ENCODE assay signal across 10 cellular contexts in the genomic region with DNA sequence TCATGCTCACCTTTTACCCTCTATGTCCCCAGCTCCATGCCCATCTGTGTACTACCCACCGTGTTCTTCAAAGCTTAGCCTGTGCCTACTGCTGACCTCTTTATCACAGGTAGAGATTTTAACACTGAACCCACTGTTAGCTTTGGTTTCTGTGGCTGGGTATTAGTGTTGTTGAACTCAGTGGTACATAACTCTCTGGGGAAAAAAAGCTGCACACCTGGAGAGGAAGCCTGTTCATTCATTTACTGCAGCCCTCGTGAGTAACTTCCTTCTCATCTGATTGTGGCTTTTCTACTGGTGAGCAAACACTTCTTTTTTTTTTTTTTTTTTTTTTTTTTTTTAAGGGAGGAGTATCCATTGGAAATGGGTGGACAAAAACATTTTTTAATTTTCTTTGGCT.
DNase-seq lines count a peak whose midpoint lies in the region; ATAC-seq, FAIRE-seq and TF ChIP-seq lines count a peak whose summit lies in the region.
"Had no signal": no experiment of that assay in that cellular context is flagged by ENCODE, and none has a peak within 500 bp of the region (broad histone marks: within the 10 kb centered on the region; RNA-seq: fewer than 3 reads in every experiment).

No MANE protein-coding gene starts in this region.

- no peak overlapping the region for H3K4me3 ChIP-seq in bronchial epithelial cell (ENCODE audit: low read depth, low read length)

- TF ChIP-seq CTCF in bronchial epithelial cell (IDR thresholded peaks at IDR 0.05; ENCODE audit: insufficient read depth, low read length, severe bottlenecking), result no peak

- FAIRE-seq in bronchial epithelial cell (lab: Jason Lieb, UNC), result no peak
- FAIRE-seq: D721Med had no signal

- peak; percentile 99 for ATAC-seq in GM18861 (IDR thresholded peaks at IDR 0.05; ENCODE audit: unreplicated experiment)
- ATAC-seq in GM21381 (IDR thresholded peaks at IDR 0.05; ENCODE audit: unreplicated experiment), result peak; percentile 65
- peak; percentile 85 for ATAC-seq in HG03196 (IDR thresholded peaks at IDR 0.05; ENCODE audit: unreplicated experiment)
- no peak for ATAC-seq in left cardiac atrium

- peak; percentile 68 for DNase-seq in bronchial epithelial cell (ENCODE audit: low read depth)
- DNase-seq in left cardiac atrium, result no peak
- no peak for DNase-seq in NCI-H1694 treated with DMSO at 0.1 percent for 48 hours (lab: John Stamatoyannopoulos, UW)
- DNase-seq in CD1c-positive myeloid dendritic cell (ENCODE audit: extremely low spot score), result no peak
- DNase-seq: activated CD4-positive, alpha-beta memory T cell treated with anti-CD3 and anti-CD28 coated beads for 36 hours; activated naive CD4-positive, alpha-beta T cell treated with anti-CD3 and anti-CD28 coated beads for 36 hours had no signal

- intact Hi-C loops in left cardiac atrium (cut with DNase I), result no loop called here

- H3K36me3 ChIP-seq in bronchial epithelial cell (ENCODE audit: control insufficient read depth, insufficient read depth, low read length), result no peaks in the 10 kb centered on the region

- no peaks in the 10 kb centered on the region for H3K27me3 ChIP-seq in bronchial epithelial cell (ENCODE audit: control insufficient read depth, insufficient read depth, low read length)

Comparison
In these comparisons a context has a peak if more than half of its experiments do, and no peak if none do; other contexts are left out.
1. ATAC-seq: peak in GM18861 (single experiment), GM21381 (single experiment) and HG03196 (single experiment); none in left cardiac atrium (0 of 2).